8 cellular contexts compared by ENCODE assay signal in the genomic region with DNA sequence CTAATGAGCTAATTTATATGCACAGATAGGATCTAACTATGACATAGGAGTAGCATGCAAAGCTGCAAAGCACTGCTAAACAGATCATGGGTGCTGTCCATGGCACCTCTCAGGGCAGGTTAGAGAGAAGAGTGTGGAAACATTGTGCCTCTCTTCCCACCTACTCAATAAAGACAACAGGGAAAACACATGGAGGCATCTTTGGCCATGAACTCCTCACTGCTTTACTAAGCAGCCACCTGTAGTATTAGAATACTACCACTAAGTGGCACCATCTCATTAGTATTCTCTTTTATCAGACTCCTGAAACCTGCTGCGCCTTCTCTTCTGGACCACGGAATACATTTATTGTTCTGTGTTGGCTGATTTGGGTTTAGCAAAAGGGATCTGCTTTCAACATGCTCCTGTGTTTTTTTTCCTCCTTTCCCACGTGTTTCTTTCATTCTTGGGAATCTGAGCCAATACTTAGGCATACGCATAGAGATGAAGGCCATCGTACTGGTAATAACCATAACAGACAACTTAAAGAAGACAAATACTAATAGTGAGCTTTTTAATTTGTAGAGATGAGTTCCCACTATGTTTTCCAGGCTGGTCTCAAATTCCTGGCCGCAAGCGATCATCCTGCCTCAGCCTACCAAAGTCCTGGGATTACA. TPM values are rescaled to one million over a fixed set of nuclear protein-coding genes. Genes with fewer than 3 reads are reported as not detected.
DNase-seq lines count a peak whose midpoint lies in the region; ATAC-seq and TF ChIP-seq lines count a peak whose summit lies in the region.

No MANE protein-coding gene starts in this region.

- in situ Hi-C loops in GM13976 (cut with MboI; ENCODE audit: low sequenced_read_pairs, unreplicated experiment) = loop anchor here (5.0 to 10.0 kb wide), 3 partner anchors 194 to 664 kb away; no protein-coding TSS in a partner anchor
- in situ Hi-C loops in SK-MEL-5 (cut with HindIII; ENCODE audit: low pct_unique_long_range_greater_than_20kb, low sequenced_read_pairs) = no loop called here

- CTCF ChIA-PET in naive thymus-derived CD4-positive, alpha-beta T cell (lab: Charles Lee) = interaction anchor here (0.6 to 2.7 kb wide), 17 partner anchors 8 to 738 kb away, joined by 3 to 23 read pairs (median 4); a partner anchor contains a TSS

- no peaks in the 10 kb centered on the region for H3K9me3 ChIP-seq in naive thymus-derived CD4-positive, alpha-beta T cell (ENCODE audit: control insufficient read depth in 2 of 3, low read length in 3 of 3)

- H3K27me3 Mint-ChIP-seq in naive thymus-derived CD4-positive, alpha-beta T cell = peaks cover 4 to 41% (median 5%) of the 10 kb centered on the region in 5 donors

- intact Hi-C loops in naive thymus-derived CD4-positive, alpha-beta T cell (cut with micrococcal nuclease) = loop anchor here (1.0 kb wide), 5 partner anchors 8 to 860 kb away; no protein-coding TSS in a partner anchor

- no peak overlapping the region for H3K4me3 ChIP-seq in naive thymus-derived CD4-positive, alpha-beta T cell (ENCODE audit: low read length)

- H3K27ac Mint-ChIP-seq in naive thymus-derived CD4-positive, alpha-beta T cell = no peak overlapping the region

- H3K36me3 Mint-ChIP-seq in naive thymus-derived CD4-positive, alpha-beta T cell = no peaks in the 10 kb centered on the region

- H3K9me3 Mint-ChIP-seq in naive thymus-derived CD4-positive, alpha-beta T cell = no peaks in the 10 kb centered on the region

- no peak for TF ChIP-seq POLR2A in erythroblast (IDR thresholded peaks at IDR 0.05; ENCODE audit: low read length)

- TF ChIP-seq CTCF in GM13976 (IDR thresholded peaks at IDR 0.05; ENCODE audit: borderline replicate concordance, control extremely low read depth, extremely low read depth, insufficient read depth, missing control alignments) = peak; percentile 62

- H3K4me1 ChIP-seq in naive thymus-derived CD4-positive, alpha-beta T cell (ENCODE audit: control insufficient read depth in 2 of 2, insufficient read depth in 2 of 2, low read length in 2 of 2) = no peaks in the 10 kb centered on the region

- no peak overlapping the region for H3K4me3 Mint-ChIP-seq in naive thymus-derived CD4-positive, alpha-beta T cell

- H3K36me3 ChIP-seq in naive thymus-derived CD4-positive, alpha-beta T cell (ENCODE audit: control insufficient read depth in 2 of 3, insufficient read depth in 3 of 3, low read length in 3 of 3) = no peaks in the 10 kb centered on the region

- H3K27me3 ChIP-seq in naive thymus-derived CD4-positive, alpha-beta T cell (ENCODE audit: control insufficient read depth in 2 of 2, insufficient read depth in 2 of 2, low read length in 2 of 2) = no peaks in the 10 kb centered on the region

- POLR2A ChIA-PET in naive thymus-derived CD4-positive, alpha-beta T cell (lab: Charles Lee) = interaction anchor here (0.7 to 1.4 kb wide), 2 partner anchors 441 to 452 kb away, joined by 3 read pairs; no protein-coding TSS in a partner anchor

- ATAC-seq in HG02642 (IDR thresholded peaks at IDR 0.05; ENCODE audit: poor library complexity, unreplicated experiment) = peak; percentile 78
- peak; percentile 90 for ATAC-seq in naive thymus-derived CD4-positive, alpha-beta T cell

- no peak overlapping the region for H3K27ac ChIP-seq in naive thymus-derived CD4-positive, alpha-beta T cell (ENCODE audit: low read depth, low read length)

- DNase-seq in AG08395 (ENCODE audit: low spot score) (peak; percentile 50), GM13976 (ENCODE audit: low spot score) (peak; percentile 34), NAMALWA (ENCODE audit: low spot score) (peak; percentile 80), SK-MEL-5 (ENCODE audit: low read depth, low spot score) (peak; percentile 81), erythroblast (lab: John Stamatoyannopoulos, UW) (peak; percentile 64 to 79)
- DNase-seq in naive thymus-derived CD4-positive, alpha-beta T cell = peak in 7 of 9 donors; percentile 14 to 64 (median 51)
- DNase-seq in activated naive CD4-positive, alpha-beta T cell treated with Interleukin-2 at 50 U/mL for 16 hours = no peak

- peaks cover 0 to 12% (median 0%) of the 10 kb centered on the region in 7 donors for H3K4me1 Mint-ChIP-seq in naive thymus-derived CD4-positive, alpha-beta T cell

RNA-seq across cellular contexts. Expression of a gene that starts 9.4 kb away (rescaled TPM):
- total RNA-seq in SK-MEL-5 (2014; rRNA removed; shearing (Covaris generic)) = 195 and 198 TPM in 2 replicates
- polyA plus RNA-seq in SK-MEL-5 (2015; cell fraction: cytosol; rRNA removed) = 122 and 135 TPM in 2 replicates
- 69.3 and 87.8 TPM in 2 replicates for polyA plus RNA-seq in SK-MEL-5 (2015; cell fraction: nucleus; rRNA removed)
- total RNA-seq in naive thymus-derived CD4-positive, alpha-beta T cell = 10 to 100 TPM; 33.4 to 58.5 (median 54.8) TPM
- polyA plus RNA-seq in naive thymus-derived CD4-positive, alpha-beta T cell = 100 to 1,000 TPM; 116 TPM
